27 cellular contexts compared by ENCODE assay signal in the genomic region with DNA sequence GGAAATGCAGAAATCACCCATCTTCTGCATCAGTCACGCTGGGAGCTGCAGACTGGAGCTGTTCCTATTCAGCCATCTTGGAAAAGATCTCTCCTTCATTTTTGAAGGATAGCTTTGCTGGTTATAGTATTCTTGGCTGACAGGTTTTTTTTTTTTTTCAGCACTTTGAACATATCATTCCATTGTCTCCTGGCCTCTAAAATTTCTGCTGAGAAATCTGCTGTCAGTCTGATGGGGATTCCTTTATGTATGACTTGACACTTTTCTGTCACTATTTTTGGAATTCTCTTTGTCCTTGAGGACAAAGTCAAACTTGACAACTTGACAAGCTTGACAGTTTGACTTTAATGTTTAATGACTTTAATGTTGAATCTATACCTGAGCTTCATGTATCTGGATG. TPM values are rescaled to one million over a fixed set of nuclear protein-coding genes. Genes with fewer than 3 reads are reported as not detected.
"Had no signal": no experiment of that assay in that cellular context is flagged by ENCODE, and none has a peak within 500 bp of the region (broad histone marks: within the 10 kb centered on the region; RNA-seq: fewer than 3 reads in every experiment).

No MANE protein-coding gene starts in this region.

- H3K4me3 Mint-ChIP-seq: mesothelial cell of epicardium; natural killer cell; neural crest cell; stimulated activated naive B cell treated with anti-CD40 and anti-IgM and Interleukin-4, amounts not matched to agents 10 μg/mL and 1 μg/mL and 100 μg/mL, for 72 hours; stimulated activated naive CD8-positive, alpha-beta T cell treated with anti-CD3 and anti-CD28 coated beads, Interleukin-15, amount 100 ng/mL, for 72 hours had no signal

- H3K4me1 Mint-ChIP-seq: mesothelial cell of epicardium; natural killer cell; neural crest cell; stimulated activated naive B cell treated with anti-CD40 and anti-IgM and Interleukin-4, amounts not matched to agents 10 μg/mL and 1 μg/mL and 100 μg/mL, for 72 hours; stimulated activated naive CD8-positive, alpha-beta T cell treated with anti-CD3 and anti-CD28 coated beads, Interleukin-15, amount 100 ng/mL, for 72 hours had no signal

- H3K27ac Mint-ChIP-seq: mesothelial cell of epicardium; natural killer cell; stimulated activated naive B cell treated with anti-CD40 and anti-IgM and Interleukin-4, amounts not matched to agents 10 μg/mL and 1 μg/mL and 100 μg/mL, for 72 hours; stimulated activated naive CD8-positive, alpha-beta T cell treated with anti-CD3 and anti-CD28 coated beads, Interleukin-15, amount 100 ng/mL, for 72 hours had no signal

- H3K36me3 ChIP-seq: gastrocnemius medialis, heart right ventricle, sigmoid colon, thoracic aorta, transverse colon had no signal

- H3K27ac ChIP-seq: dorsolateral prefrontal cortex, gastrocnemius medialis, heart right ventricle, sigmoid colon, skin epidermis, thoracic aorta, transverse colon had no signal

- ATAC-seq: esophagus mucosa; gastrocnemius medialis; heart right ventricle; left lobe of liver; natural killer cell; stimulated activated naive B cell treated with anti-CD40 and anti-IgM and Interleukin-4, amounts not matched to agents 10 μg/mL and 1 μg/mL and 100 μg/mL, for 72 hours; stimulated activated naive CD8-positive, alpha-beta T cell treated with anti-CD3 and anti-CD28 coated beads, Interleukin-15, amount 100 ng/mL, for 72 hours had no signal

- H3K4me3 ChIP-seq: dorsolateral prefrontal cortex, heart right ventricle, sigmoid colon, skin epidermis, thoracic aorta, transverse colon had no signal

- FAIRE-seq: endometrium, islet of Langerhans had no signal

- H3K4me1 ChIP-seq: gastrocnemius medialis, heart right ventricle, sigmoid colon, transverse colon had no signal

- H3K27me3 ChIP-seq: dorsolateral prefrontal cortex, gastrocnemius medialis, heart right ventricle, sigmoid colon, transverse colon had no signal

- DNase-seq: cortex of kidney; dorsolateral prefrontal cortex; effector CD8-positive, alpha-beta T cell; gastrocnemius medialis; heart right ventricle; hypothalamus; kidney glomerular epithelial cell; natural killer cell; posterior cingulate gyrus; sigmoid colon; stimulated activated CD4-positive, alpha-beta T cell treated with anti-CD3 and anti-CD28 coated beads, Interleukin-2, amount 100 ng/mL, for 24 hours; stimulated activated CD4-positive, alpha-beta T cell treated with anti-CD3 and anti-CD28 coated beads, Interleukin-4, amount 100 ng/mL, for 4 hours; stimulated activated naive B cell treated with anti-CD40 and anti-IgM and Interleukin-4, amounts not matched to agents 10 μg/mL and 1 μg/mL and 100 μg/mL, for 72 hours; stimulated activated naive CD8-positive, alpha-beta T cell treated with anti-CD3 and anti-CD28 coated beads, Interleukin-15, amount 100 ng/mL, for 72 hours; transverse colon had no signal

- H3K9me3 ChIP-seq: gastrocnemius medialis had no signal

RNA-seq across cellular contexts. Expression of gene HPGDS, which starts 16.8 kb away (rescaled TPM):
- total RNA-seq: esophagus mucosa, fibroblast of lung, mesothelial cell of epicardium, myocyte, neural crest cell, osteocyte, pulmonary artery endothelial cell had no signal
- polyA plus RNA-seq: fibroblast of lung had no signal
